26 cellular contexts compared by ENCODE assay signal in the genomic region with DNA sequence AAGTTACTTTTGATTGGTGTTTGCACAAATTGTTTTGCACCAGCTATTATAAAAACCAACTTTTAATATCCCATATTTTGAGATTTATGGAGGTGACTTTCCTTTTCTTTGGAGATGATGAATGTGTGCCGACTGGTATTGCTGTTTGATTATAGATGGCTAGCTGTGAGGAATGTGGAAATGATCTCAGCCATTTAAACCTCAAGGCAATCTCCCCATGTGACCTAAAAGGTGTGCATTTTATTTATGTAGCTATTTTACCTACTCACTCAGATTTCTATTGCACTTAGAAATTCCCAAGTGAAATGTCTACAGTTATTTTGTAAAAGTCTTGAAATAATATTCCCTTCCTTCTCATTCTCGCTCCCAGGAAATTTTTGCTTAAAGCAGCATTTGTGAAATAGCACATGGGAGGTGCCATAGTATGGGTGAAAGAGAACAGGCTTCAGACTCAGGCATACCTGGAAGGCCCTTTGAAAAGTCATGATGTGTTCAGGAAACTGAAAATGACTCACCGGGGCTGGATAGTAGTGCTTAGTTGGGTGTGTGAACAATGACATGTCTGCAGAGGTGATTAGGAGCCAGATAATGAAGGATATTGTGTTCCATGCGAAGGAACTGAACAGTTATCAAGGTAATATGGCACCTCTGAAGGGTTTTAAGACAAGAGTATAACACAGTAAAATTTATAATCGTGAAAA.
DNase-seq lines count a peak whose midpoint lies in the region; FAIRE-seq and TF ChIP-seq lines count a peak whose summit lies in the region.
"Had no signal": no experiment of that assay in that cellular context is flagged by ENCODE, and none has a peak within 500 bp of the region (broad histone marks: within the 10 kb centered on the region; RNA-seq: fewer than 3 reads in every experiment).

No MANE protein-coding gene starts in this region.

- no peak overlapping the region for H3K4me2 ChIP-seq in keratinocyte (ENCODE audit: control insufficient read depth, extremely low read depth, insufficient read depth, low read depth, low read length)

- no peaks in the 10 kb centered on the region for H4K20me1 ChIP-seq in keratinocyte (ENCODE audit: control insufficient read depth, extremely low read depth, insufficient read depth, low read length)

- H3K9me1 ChIP-seq in keratinocyte (ENCODE audit: control insufficient read depth, extremely low read depth, insufficient read depth, low read length), result no peaks in the 10 kb centered on the region

- dilution Hi-C loops in keratinocyte (cut with MboI; ENCODE audit: extremely low pct_ligation_motif_present, low sequenced_read_pairs), result no loop called here

- H3K4me3 ChIP-seq in keratinocyte (ENCODE audit: control insufficient read depth in 2 of 3, extremely low read depth in 1 of 3, insufficient read depth in 2 of 3, low read depth in 1 of 3, low read length in 3 of 3), result no peak overlapping the region
- H3K4me3 ChIP-seq: lung, pancreas, right atrium auricular region, spleen, tibial nerve had no signal

- H3K9ac ChIP-seq in keratinocyte (ENCODE audit: control insufficient read depth, extremely low read depth, insufficient read depth, low read length), result no peak overlapping the region

- FAIRE-seq in colon (lab: Jason Lieb, UNC), result peak; percentile 55
- peak; percentile 77 for FAIRE-seq in keratinocyte (lab: Jason Lieb, UNC)
- FAIRE-seq in GM19239 (lab: Jason Lieb, UNC), result no peak
- FAIRE-seq: endometrium had no signal

- peaks cover 8% of the 10 kb centered on the region for H3K9me3 ChIP-seq in keratinocyte (ENCODE audit: control insufficient read depth, low read depth, low read length)
- H3K9me3 ChIP-seq: pancreas, tibial nerve had no signal

- no peaks in the 10 kb centered on the region for H3K27me3 ChIP-seq in keratinocyte (ENCODE audit: control insufficient read depth, extremely low read depth, insufficient read depth, low read length)
- H3K27me3 ChIP-seq: right atrium auricular region, spleen, tibial nerve had no signal

- H3K4me1 ChIP-seq in keratinocyte (ENCODE audit: control insufficient read depth, extremely low read depth, insufficient read depth, low read length), result peaks cover 11% of the 10 kb centered on the region
- H3K4me1 ChIP-seq: pancreas, right atrium auricular region, spleen, tibial nerve had no signal

- peak overlapping the region; percentile 55 for H3K27ac ChIP-seq in keratinocyte (ENCODE audit: control insufficient read depth, insufficient read depth, low read length)
- H3K27ac ChIP-seq: HL-60, pancreas, right atrium auricular region, spleen, tibial nerve had no signal

- DNase-seq in Daoy (ENCODE audit: low read depth) (peak; percentile 45), M059J (ENCODE audit: low read depth) (peak; percentile 31), keratinocyte (ENCODE audit: low read depth, low spot score) (peak; percentile 32), GM19239 (ENCODE audit: insufficient read length, low spot score) (no peak), CD1c-positive myeloid dendritic cell (ENCODE audit: extremely low spot score) (no peak), MV-4-11 (lab: John Stamatoyannopoulos, UW) (no peak)
- no peak for DNase-seq in activated CD4-positive, CD25-positive, alpha-beta regulatory T cell (lab: John Stamatoyannopoulos, UW)
- DNase-seq: activated CD4-positive, alpha-beta T cell treated with anti-CD3 and anti-CD28 coated beads for 4 hours; activated effector memory CD4-positive, alpha-beta T cell treated with Interleukin-2 at 50 U/mL for 16 hours; activated T-cell treated with anti-CD3 and anti-CD28 coated beads for 4 hours; anterior cingulate cortex; CD8-positive, alpha-beta T cell; DMS153; GDM1; glutamatergic neuron; NCI-H1105 treated with DMSO at 0.1 percent for 48 hours; NCI-H1930; NCI-H69; pancreas; spleen had no signal

- peak overlapping the region; percentile 4 for H2AFZ ChIP-seq in keratinocyte (ENCODE audit: control insufficient read depth, low read length)

- TF ChIP-seq CTCF in keratinocyte (optimal IDR thresholded peaks at IDR 0.05 in 1 of 3, IDR thresholded peaks at IDR 0.05 in 1 of 3, conservative IDR thresholded peaks at IDR 0.05 in 1 of 3; ENCODE audit: extremely low read depth in 1 of 3, insufficient read depth in 2 of 3, low read length in 3 of 3), result no peak

- no peaks in the 10 kb centered on the region for H3K79me2 ChIP-seq in keratinocyte (ENCODE audit: control insufficient read depth, insufficient read depth, low read length)

- no peaks in the 10 kb centered on the region for H3K36me3 ChIP-seq in keratinocyte (ENCODE audit: control insufficient read depth in 2 of 2, extremely low read depth in 1 of 2, insufficient read depth in 2 of 2, low read length in 2 of 2)
- H3K36me3 ChIP-seq: pancreas, right atrium auricular region, spleen, tibial nerve had no signal

Comparison
In these comparisons a context has a peak if more than half of its experiments do, and no peak if none do; other contexts are left out.
1. DNase-seq: peak in Daoy (single experiment), M059J (single experiment) and keratinocyte (single experiment); none in activated CD4-positive, CD25-positive, alpha-beta regulatory T cell (0 of 4), GM19239 (single experiment), CD1c-positive myeloid dendritic cell (single experiment) and MV-4-11 (single experiment).